1 cellular context compared by ENCODE assay signal in the genomic region with DNA sequence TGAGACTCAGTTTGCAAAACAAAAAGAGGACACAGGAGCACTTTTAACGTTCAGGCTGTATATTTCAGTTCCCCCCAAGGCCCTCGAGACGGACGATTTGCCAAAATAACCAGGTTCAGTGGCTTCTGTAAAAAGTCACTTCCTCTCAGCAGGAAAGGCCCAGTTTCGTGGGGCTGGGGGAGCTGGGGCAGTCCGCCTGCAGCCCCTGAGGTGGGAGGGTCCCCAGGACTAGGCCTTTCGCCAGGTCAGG.
TF ChIP-seq lines count a peak whose summit lies in the region.

No MANE protein-coding gene starts in this region.

TF ChIP-seq in GM12878, 131 proteins besides CTCF, POLR2A, EP300 and RAD21:
- peak; percentile 68 for TF ChIP-seq SPI1 (IDR thresholded peaks at IDR 0.05; ENCODE audit: borderline replicate concordance, insufficient read depth, low read depth, low read length)
- no peak for TF ChIP-seq RUNX3 (IDR thresholded peaks at IDR 0.05; ENCODE audit: low read length)
